Comparison of ENCODE assay signal across 1 cellular context in genomic region chr12:111687255-111687654, GRCh38.
TF ChIP-seq lines count a peak whose summit lies in the region.

No MANE protein-coding gene starts in this region.

TF ChIP-seq in IMR-90, 13 proteins besides CTCF, POLR2A, EP300 and RAD21 (continued from another document):
- TF ChIP-seq SMC3 (IDR thresholded peaks at IDR 0.05; ENCODE audit: low read depth, low read length) (no peak), RFX5 (IDR thresholded peaks at IDR 0.05; ENCODE audit: low read depth, low read length) (no peak), RCOR1 (IDR thresholded peaks at IDR 0.05; ENCODE audit: insufficient replicate concordance, low read length) (no peak), BHLHE40 (IDR thresholded peaks at IDR 0.05; ENCODE audit: low read depth, low read length) (no peak)
- TF ChIP-seq, protein P1, sequence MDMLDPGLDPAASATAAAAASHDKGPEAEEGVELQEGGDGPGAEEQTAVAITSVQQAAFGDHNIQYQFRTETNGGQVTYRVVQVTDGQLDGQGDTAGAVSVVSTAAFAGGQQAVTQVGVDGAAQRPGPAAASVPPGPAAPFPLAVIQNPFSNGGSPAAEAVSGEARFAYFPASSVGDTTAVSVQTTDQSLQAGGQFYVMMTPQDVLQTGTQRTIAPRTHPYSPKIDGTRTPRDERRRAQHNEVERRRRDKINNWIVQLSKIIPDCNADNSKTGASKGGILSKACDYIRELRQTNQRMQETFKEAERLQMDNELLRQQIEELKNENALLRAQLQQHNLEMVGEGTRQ (IDR thresholded peaks at IDR 0.05; ENCODE audit: low read depth, low read length), result no peak
